ENCODE assay signal across 18 cellular contexts in the genomic region with DNA sequence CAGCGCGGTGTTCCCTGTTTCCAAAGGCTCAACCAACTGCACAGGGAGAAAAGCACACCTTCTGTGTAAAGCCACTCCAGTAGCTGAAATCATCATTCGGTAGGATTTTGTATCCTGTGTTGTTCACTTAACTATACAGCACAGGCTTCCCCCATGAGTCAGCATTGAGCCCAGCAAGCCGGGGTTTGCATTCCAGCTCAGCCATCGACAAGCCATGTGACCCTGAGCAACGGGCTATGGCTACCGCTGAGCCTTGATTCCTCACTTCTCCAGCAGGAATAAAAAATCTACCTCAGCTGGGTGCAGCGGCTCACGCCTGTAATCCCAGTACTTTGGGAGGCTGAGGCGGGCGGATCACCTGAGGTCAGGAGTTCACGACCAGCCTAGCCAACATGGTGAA. TPM values are rescaled to one million over a fixed set of nuclear protein-coding genes. Genes with fewer than 3 reads are reported as not detected.
DNase-seq lines count a peak whose midpoint lies in the region; ATAC-seq, FAIRE-seq and TF ChIP-seq lines count a peak whose summit lies in the region.
"Had no signal": no experiment of that assay in that cellular context is flagged by ENCODE, and none has a peak within 500 bp of the region (broad histone marks: within the 10 kb centered on the region; RNA-seq: fewer than 3 reads in every experiment).

No MANE protein-coding gene starts in this region.

- CTCF ChIA-PET in RWPE1 (lab: Yijun Ruan, JAX): no interaction called here
- CTCF ChIA-PET in H1 (lab: Charles Lee; ENCODE audit: partially characterized antibody): interaction anchor here (0.9 kb wide), 1 partner anchor 8 kb away, joined by 3 read pairs; no protein-coding TSS in a partner anchor

- no peak overlapping the region for H4K8ac ChIP-seq in H1 (ENCODE audit: extremely low read depth, insufficient read depth, low read length)

- TF ChIP-seq CTCF in RWPE1 (conservative IDR thresholded peaks at IDR 0.05; ENCODE audit: low read depth): no peak
- TF ChIP-seq CTCF in H1 (IDR thresholded peaks at IDR 0.05; ENCODE audit: control extremely low read depth in 1 of 3, insufficient read depth in 1 of 3, low read depth in 1 of 3, low read length in 3 of 3): no peak
- no peak for TF ChIP-seq CTCF in mucosa of descending colon (IDR thresholded peaks at IDR 0.05)
- TF ChIP-seq CTCF in D721Med (IDR thresholded peaks at IDR 0.05; ENCODE audit: insufficient read depth, missing control alignments): no peak

- FAIRE-seq in H1 (lab: Jason Lieb, UNC): no peak
- FAIRE-seq in D721Med (lab: Jason Lieb, UNC): no peak
- FAIRE-seq: islet of Langerhans, small intestine had no signal

- no peak overlapping the region for H3K14ac ChIP-seq in H1 (ENCODE audit: insufficient read length)

- H3K79me1 ChIP-seq in H1 (ENCODE audit: low read depth, low read length): no peaks in the 10 kb centered on the region

- no peak overlapping the region for H3K27ac ChIP-seq in RWPE1
- no peak overlapping the region for H3K27ac ChIP-seq in H1 (ENCODE audit: low read depth, low read length)
- H3K27ac ChIP-seq: C4-2B, cardiac muscle cell, epithelial cell of prostate, vagina had no signal

- H3K36me3 ChIP-seq in H1 (ENCODE audit: control insufficient read depth in 2 of 4, insufficient read depth in 4 of 4, low read length in 3 of 4): peaks cover 0 to 17% (median 4%) of the 10 kb centered on the region in 4 experiments; a peak in 2 of 8 replicates
- no peaks in the 10 kb centered on the region for H3K36me3 ChIP-seq in mucosa of descending colon (ENCODE audit: low read depth)
- H3K36me3 ChIP-seq: vagina had no signal

- H2BK120ac ChIP-seq in H1 (replicated peaks; ENCODE audit: low read depth, low read length): no peak overlapping the region

- no peak overlapping the region for H2AK5ac ChIP-seq in H1 (ENCODE audit: low read depth, low read length)

- no peak overlapping the region for H3K4ac ChIP-seq in H1 (replicated peaks; ENCODE audit: insufficient read length, low read depth, low read length)

- no peak for TF ChIP-seq POLR2A in H1 (IDR thresholded peaks at IDR 0.05; ENCODE audit: control extremely low read depth in 1 of 2, low read depth in 2 of 2, low read length in 2 of 2)

- H2BK12ac ChIP-seq in H1 (ENCODE audit: low read depth, low read length): no peak overlapping the region; the same call in none of the 2 replicates

- peak overlapping the region; percentile 39; the same call in 1 of the 2 replicates for H3K18ac ChIP-seq in H1 (ENCODE audit: extremely low read depth, low read length)

- intact Hi-C loops in mucosa of descending colon (cut with DNase I, micrococcal nuclease): no loop called here

- WGBS in H1 (ENCODE audit: extremely low coverage in 1 of 2, insufficient coverage in 1 of 2, insufficient read length in 1 of 2, insufficient replicate concordance in 2 of 2, low coverage in 1 of 2, low lambda C conversion rate in 2 of 2, missing lambda C conversion rate in 1 of 2), 2 experiments: 88% methylated on average over 12 of the region's 12 CpGs; no CpG with 5 or more reads in 1 of the 2 experiments

- no peak for TF ChIP-seq RAD21 in H1 (IDR thresholded peaks at IDR 0.05 in 1 of 2, conservative IDR thresholded peaks at IDR 0.05 in 1 of 2; ENCODE audit: low read depth in 2 of 2, low read length in 2 of 2)

- H3K56ac ChIP-seq in H1 (replicated peaks; ENCODE audit: insufficient read length, low read depth, low read length): no peak overlapping the region

- H3K4me2 ChIP-seq in H1 (ENCODE audit: insufficient read depth in 1 of 2, low read depth in 2 of 2, low read length in 2 of 2): no peak overlapping the region

- no peak overlapping the region for H4K5ac ChIP-seq in H1 (ENCODE audit: insufficient read length, low read depth, low read length)

- H2BK20ac ChIP-seq in H1 (ENCODE audit: low read length): no peak overlapping the region

- H3K27me3 ChIP-seq in H1 (replicated peaks in 1 of 4; ENCODE audit: control insufficient read depth in 3 of 4, extremely low read depth in 1 of 4, insufficient read depth in 3 of 4, low read length in 3 of 4): no peaks in the 10 kb centered on the region
- H3K27me3 ChIP-seq: cardiac muscle cell, vagina had no signal

- H3K23ac ChIP-seq in H1 (ENCODE audit: insufficient read length): no peak overlapping the region

- H4K20me1 ChIP-seq in H1 (replicated peaks in 1 of 2; ENCODE audit: control insufficient read depth in 1 of 2, insufficient read depth in 2 of 2, low read length in 2 of 2): no peaks in the 10 kb centered on the region

- H3K23me2 ChIP-seq in H1 (ENCODE audit: low read depth, low read length): no peaks in the 10 kb centered on the region

- H3K4me3 ChIP-seq in H1 (ENCODE audit: extremely low read depth in 1 of 4, insufficient read depth in 2 of 4, low read depth in 3 of 4, low read length in 4 of 4) (no peak overlapping the region), mucosa of descending colon (no peak overlapping the region)
- H3K4me3 ChIP-seq: cardiac muscle cell, vagina had no signal

- H3K9ac ChIP-seq in H1 (replicated peaks in 1 of 4; ENCODE audit: extremely low read depth in 1 of 4, low read depth in 3 of 4, low read length in 3 of 4): no peak overlapping the region

- H2AFZ ChIP-seq in H1 (ENCODE audit: low read length): peak overlapping the region; percentile 67; the same call in 1 of the 2 replicates

- peak overlapping the region; percentile 18; the same call in 1 of the 2 replicates for H2BK5ac ChIP-seq in H1 (ENCODE audit: low read depth, low read length)

- no peak for TF ChIP-seq EP300 in H1 (IDR thresholded peaks at IDR 0.05; ENCODE audit: borderline replicate concordance in 1 of 2, low read depth in 2 of 2, low read length in 2 of 2)

- no peak overlapping the region for H2BK15ac ChIP-seq in H1 (ENCODE audit: low read length)

- H3K79me2 ChIP-seq in H1 (ENCODE audit: control insufficient read depth in 1 of 2, insufficient read depth in 2 of 2, low read length in 2 of 2): no peaks in the 10 kb centered on the region

- H3K9me3 ChIP-seq in H1 (ENCODE audit: insufficient read depth in 2 of 2, low read depth in 1 of 2, low read length in 1 of 2) (no peaks in the 10 kb centered on the region), mucosa of descending colon (no peaks in the 10 kb centered on the region)
- H3K9me3 ChIP-seq: vagina had no signal

- ATAC-seq in mucosa of descending colon (no peak), GM18870 (IDR thresholded peaks at IDR 0.05; ENCODE audit: unreplicated experiment) (no peak)
- ATAC-seq: natural killer cell had no signal

- peak overlapping the region; percentile 12 for H4K91ac ChIP-seq in H1 (replicated peaks; ENCODE audit: insufficient read length, low read length)

- DNase-seq in GM04504 (ENCODE audit: low read depth): peak; percentile 8
- DNase-seq in RWPE1 (ENCODE audit: low spot score): peak; percentile 11
- DNase-seq in H1 (ENCODE audit: low read depth in 1 of 2, low spot score in 2 of 2): peak; percentile 31 to 52
- peak; percentile 78 for DNase-seq in non-pigmented ciliary epithelial cell (ENCODE audit: low read depth)
- no peak for DNase-seq in mucosa of descending colon
- no peak for DNase-seq in D721Med (ENCODE audit: insufficient read length, low spot score)
- DNase-seq in stimulated activated naive CD4-positive, alpha-beta T cell treated with Interleukin-2 at 50 U/mL for 16 hours (lab: John Stamatoyannopoulos, UW): no peak
- DNase-seq: activated B cell treated with CpG ODN at 0.5 μM for 24 hours; activated T-cell treated with anti-CD3 and anti-CD28 coated beads, Interleukin-2, amount 50 U/mL, for 1 hour; natural killer cell; NCI-H2227 treated with DMSO at 0.1 percent for 48 hours; small intestine had no signal

- POLR2A ChIA-PET in RWPE1 (lab: Yijun Ruan, JAX; ENCODE audit: low non-redundant PET): no interaction called here
- POLR2A ChIA-PET in H1 (lab: Charles Lee; ENCODE audit: partially characterized antibody): no interaction called here

- H3K4me1 ChIP-seq in H1 (replicated peaks in 1 of 4; ENCODE audit: control insufficient read depth in 3 of 4, insufficient read depth in 4 of 4, low read length in 3 of 4): peaks cover 0 to 5% (median 2%) of the 10 kb centered on the region in 4 experiments; a peak in 2 of 7 replicates
- H3K4me1 ChIP-seq in mucosa of descending colon (ENCODE audit: low read depth): no peaks in the 10 kb centered on the region
- H3K4me1 ChIP-seq: vagina had no signal

TF ChIP-seq in H1, 55 proteins besides CTCF, POLR2A, EP300 and RAD21 (continues in another document):
- TF ChIP-seq RXRA (IDR thresholded peaks at IDR 0.05; ENCODE audit: insufficient read depth, low read depth, low read length) (no peak), SP2 (IDR thresholded peaks at IDR 0.05; ENCODE audit: low read length) (no peak), SP4 (IDR thresholded peaks at IDR 0.05; ENCODE audit: low read length) (no peak), JUND (IDR thresholded peaks at IDR 0.05; ENCODE audit: low read length) (no peak), BCL11A (IDR thresholded peaks at IDR 0.05; ENCODE audit: low read depth in 2 of 2, low read length in 2 of 2) (no peak), TAF1 (IDR thresholded peaks at IDR 0.05; ENCODE audit: low read depth, low read length) (no peak), NANOG (IDR thresholded peaks at IDR 0.05; ENCODE audit: insufficient read depth, low read depth, low read length, poor library complexity, severe bottlenecking) (no peak), GTF2F1 (IDR thresholded peaks at IDR 0.05; ENCODE audit: borderline replicate concordance, low read depth, low read length) (no peak), BRCA1 (IDR thresholded peaks at IDR 0.05; ENCODE audit: low read depth, low read length) (no peak)

RNA-seq across cellular contexts. Expression of a gene that starts 44.1 kb away (rescaled TPM):
- total RNA-seq in H1 (2021; fragmentation: NEBNext Ultra II Directional; extraction: Animal tissue kit (Norgen Biotek cat#: 25700)): 0.47 and 0.78 TPM in 2 replicates
- polyA plus RNA-seq in H1 (2011; rRNA removed): 1.2 and 1.6 TPM in 2 replicates
- 1.1 TPM for polyA plus RNA-seq in H1 (2011; cell fraction: cytosol; rRNA removed)
- polyA plus RNA-seq in H1 (2011; cell fraction: nucleus; rRNA removed): 1.00 TPM
- polyA plus RNA-seq in H1 (2012, experiment 1 of 2): 0.86 to 1.0 TPM (median 0.92 TPM) in 4 replicates
- polyA plus RNA-seq in H1 (2012, experiment 2 of 2): 0.13 TPM
- 1.4 TPM for polyA plus RNA-seq in H1 (2013, experiment 1 of 2)
- 1.3 TPM for polyA plus RNA-seq in H1 (2013, experiment 2 of 2)
- 1.6 and 2.2 TPM in 2 replicates for polyA minus RNA-seq in H1 (2011; rRNA and poly(A)+ RNA removed)
- polyA minus RNA-seq in H1 (2011; cell fraction: cytosol; rRNA and poly(A)+ RNA removed): 0.44 TPM
- 1.7 TPM for polyA minus RNA-seq in H1 (2011; cell fraction: nucleus; rRNA and poly(A)+ RNA removed)
- not detected for total RNA-seq in mucosa of descending colon
- total RNA-seq: activated B cell treated with CpG ODN at 0.5 μM for 24 hours, cardiac muscle cell, natural killer cell had no signal
- polyA plus RNA-seq: cardiac muscle cell, small intestine had no signal

RNA-seq across cellular contexts. Expression of a gene that starts 44.3 kb away (rescaled TPM):
- 0.67 TPM in 1 of 2 replicates, not detected in the other for total RNA-seq in H1 (2021; fragmentation: NEBNext Ultra II Directional; extraction: Animal tissue kit (Norgen Biotek cat#: 25700))
- 0.21 and 0.38 TPM in 2 replicates for polyA plus RNA-seq in H1 (2011; rRNA removed)
- polyA plus RNA-seq in H1 (2011; cell fraction: cytosol; rRNA removed): 0.27 TPM
- polyA plus RNA-seq in H1 (2011; cell fraction: nucleus; rRNA removed): 0.36 TPM
- 0.11 to 0.19 TPM (median 0.13 TPM) in 4 replicates for polyA plus RNA-seq in H1 (2012, experiment 1 of 2)
- polyA plus RNA-seq in H1 (2012, experiment 2 of 2): 0.20 TPM
- 0.16 TPM for polyA plus RNA-seq in H1 (2013, experiment 1 of 2)
- 0.20 TPM for polyA plus RNA-seq in H1 (2013, experiment 2 of 2)
- 0.19 and 0.66 TPM in 2 replicates for polyA minus RNA-seq in H1 (2011; rRNA and poly(A)+ RNA removed)
- polyA minus RNA-seq in H1 (2011; cell fraction: cytosol; rRNA and poly(A)+ RNA removed): not detected
- 1.1 TPM for polyA minus RNA-seq in H1 (2011; cell fraction: nucleus; rRNA and poly(A)+ RNA removed)
- not detected for total RNA-seq in mucosa of descending colon
- total RNA-seq: activated B cell treated with CpG ODN at 0.5 μM for 24 hours, cardiac muscle cell, natural killer cell, vagina had no signal
- polyA plus RNA-seq: cardiac muscle cell had no signal

Comparison
In these comparisons a context has a peak if more than half of its experiments do, and no peak if none do; other contexts are left out.
1. DNase-seq: peak in GM04504 (single experiment), RWPE1 (single experiment), H1 (2 of 2) and non-pigmented ciliary epithelial cell (single experiment); none in mucosa of descending colon (0 of 3), D721Med (single experiment) and stimulated activated naive CD4-positive, alpha-beta T cell treated with Interleukin-2 at 50 U/mL for 16 hours (single experiment).